13 cellular contexts compared by ENCODE assay signal in genomic region chr7:30842542-30843451, GRCh38.
DNase-seq lines count a peak whose midpoint lies in the region; ATAC-seq and TF ChIP-seq lines count a peak whose summit lies in the region.
"Had no signal": no experiment of that assay in that cellular context is flagged by ENCODE, and none has a peak within 500 bp of the region (broad histone marks: within the 10 kb centered on the region; RNA-seq: fewer than 3 reads in every experiment).

No MANE protein-coding gene starts in this region.

- TF ChIP-seq CTCF in foreskin fibroblast (IDR thresholded peaks at IDR 0.05; ENCODE audit: low read depth, low read length) (no peak), sigmoid colon (IDR thresholded peaks at IDR 0.05) (no peak)

- no peak for ATAC-seq in GM19467 (IDR thresholded peaks at IDR 0.05; ENCODE audit: unreplicated experiment)
- no peak for ATAC-seq in HG03432 (IDR thresholded peaks at IDR 0.05; ENCODE audit: unreplicated experiment)

- H3K36me3 ChIP-seq in sigmoid colon, result peaks cover 0 to 6% (median 0%) of the 10 kb centered on the region in 4 donors
- H3K36me3 ChIP-seq: colonic mucosa had no signal

- no peaks in the 10 kb centered on the region for H3K27me3 ChIP-seq in sigmoid colon
- H3K27me3 ChIP-seq: colonic mucosa had no signal

- peak overlapping the region; percentile 83 to 94 (median 88) for H3K27ac ChIP-seq in sigmoid colon
- H3K27ac ChIP-seq: colonic mucosa had no signal

- H3K9me3 ChIP-seq in sigmoid colon, result no peaks in the 10 kb centered on the region
- H3K9me3 ChIP-seq: colonic mucosa had no signal

- DNase-seq in DMS 273 (lab: John Stamatoyannopoulos, UW; ENCODE audit: unreplicated experiment) (peak; percentile 53), NCI-H2171 treated with DMSO at 0.1 percent for 48 hours (lab: John Stamatoyannopoulos, UW) (peak; percentile 76), foreskin fibroblast (peak; percentile 56 to 85), sigmoid colon (no peak), NK-92 (lab: John Stamatoyannopoulos, UW; ENCODE audit: unreplicated experiment) (no peak)
- DNase-seq: activated naive CD8-positive, alpha-beta T cell treated with anti-CD3 and anti-CD28 coated beads, Interleukin-2, amount 10 ng/mL, durations not matched to agents 7 days and 5 days; CD4-positive, alpha-beta T cell; colonic mucosa; KBM-7; NCI-H1694 treated with DMSO at 0.1 percent for 48 hours; stimulated activated CD4-positive, alpha-beta T cell treated with anti-CD3 and anti-CD28 coated beads, Interleukin-4, amount 100 ng/mL, for 1 hour had no signal

- H3K4me3 ChIP-seq in foreskin fibroblast (ENCODE audit: low read depth in 1 of 2, low read length in 2 of 2), result no peak overlapping the region
- H3K4me3 ChIP-seq in sigmoid colon, result no peak overlapping the region
- H3K4me3 ChIP-seq: colonic mucosa had no signal

- WGBS in sigmoid colon, 2 donors, result 94% methylated on average over 8 of the region's 8 CpGs

- peaks cover 0 to 53% (median 44%) of the 10 kb centered on the region in 4 donors for H3K4me1 ChIP-seq in sigmoid colon
- H3K4me1 ChIP-seq: colonic mucosa had no signal

- intact Hi-C loops in sigmoid colon (cut with DNase I), result no loop called here

- no peak for TF ChIP-seq EP300 in sigmoid colon (IDR thresholded peaks at IDR 0.05)

- TF ChIP-seq POLR2A in sigmoid colon (IDR thresholded peaks at IDR 0.05), result no peak

Comparison
In these comparisons a context has a peak if more than half of its experiments do, and no peak if none do; other contexts are left out.
1. DNase-seq: peak in DMS 273 (single experiment), NCI-H2171 treated with DMSO at 0.1 percent for 48 hours (single experiment) and foreskin fibroblast (2 of 2); none in sigmoid colon (single experiment) and NK-92 (single experiment).